Comparison of ENCODE assay signal across 1 cellular context in genomic region chr1:175471039-175471800, GRCh38.
TF ChIP-seq lines count a peak whose summit lies in the region.

No MANE protein-coding gene starts in this region.

TF ChIP-seq in GM23338, 12 proteins besides CTCF, POLR2A, EP300 and RAD21 (continued from another document):
- TF ChIP-seq ZNF462 (CRISPR knock-in tag; IDR thresholded peaks at IDR 0.05) (no peak), STAT1 (IDR thresholded peaks at IDR 0.05; ENCODE audit: unreplicated experiment) (no peak), REST (IDR thresholded peaks at IDR 0.05; ENCODE audit: unreplicated experiment) (no peak)
